Comparison of ENCODE assay signal across 29 cellular contexts in the genomic region with DNA sequence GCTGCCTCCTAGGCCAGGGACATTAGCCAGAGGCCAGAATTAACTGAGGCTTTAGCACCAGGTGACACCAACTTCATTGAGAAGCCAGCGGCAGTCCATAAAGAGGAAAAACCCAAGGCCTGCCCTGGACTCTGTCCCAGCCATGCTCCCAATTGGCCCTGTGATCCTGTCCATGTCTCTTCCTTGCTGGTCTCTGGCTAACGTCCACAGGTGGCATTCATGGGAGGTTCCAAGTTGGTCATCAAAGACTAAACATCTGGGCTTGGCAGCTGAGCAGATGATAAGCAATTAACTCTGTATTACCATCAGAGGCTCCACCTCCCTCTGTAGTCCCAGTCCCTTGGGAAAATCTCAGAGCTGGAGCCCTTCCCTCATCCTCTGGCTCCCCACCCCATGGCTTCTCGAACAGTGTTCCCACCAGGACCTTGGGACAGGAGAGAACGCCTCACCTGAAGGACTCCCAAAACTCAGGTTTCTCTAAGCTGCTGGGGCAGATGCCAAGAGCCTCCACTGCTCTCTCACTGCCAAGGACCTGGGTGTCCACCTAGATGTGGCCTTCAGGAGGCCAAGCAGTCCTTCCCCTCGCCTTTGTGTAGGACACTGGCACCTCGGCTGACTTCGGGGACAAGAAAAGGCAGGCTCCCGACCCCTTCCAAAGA. TPM values are rescaled to one million over a fixed set of nuclear protein-coding genes. Genes with fewer than 3 reads are reported as not detected.
A peak's percentile ranks its signal among the peaks of the same experiment; 100 is the strongest.
DNase-seq lines count a peak whose midpoint lies in the region; ATAC-seq and TF ChIP-seq lines count a peak whose summit lies in the region.
"Had no signal": no experiment of that assay in that cellular context is flagged by ENCODE, and none has a peak within 500 bp of the region (broad histone marks: within the 10 kb centered on the region; RNA-seq: fewer than 3 reads in every experiment).

No MANE protein-coding gene starts in this region.

- H3K9me3 ChIP-seq in ascending aorta (no peaks in the 10 kb centered on the region), psoas muscle (no peaks in the 10 kb centered on the region), aorta (ENCODE audit: control insufficient read depth, low read length) (no peaks in the 10 kb centered on the region)
- H3K9me3 ChIP-seq: spleen, tibial artery had no signal

- no peak overlapping the region for H3K4me3 Mint-ChIP-seq in stimulated activated naive CD8-positive, alpha-beta T cell treated with anti-CD3 and anti-CD28 coated beads, Interleukin-15, amount 100 ng/mL, for 72 hours
- H3K4me3 Mint-ChIP-seq in natural killer cell: no peak overlapping the region
- H3K4me3 Mint-ChIP-seq: activated naive CD4-positive, alpha-beta T cell treated with anti-CD3 and anti-CD28 coated beads for 36 hours; dendritic cell treated with granulocyte-macrophage colony-stimulating factor and Interleukin-4, amounts not matched to agents 40 ng/mL and 50 ng/mL, for 4 days; T-helper 17 cell had no signal

- H3K27me3 ChIP-seq in ascending aorta (no peaks in the 10 kb centered on the region), psoas muscle (ENCODE audit: insufficient read depth in 3 of 3, low read length in 2 of 3) (no peaks in the 10 kb centered on the region), aorta (ENCODE audit: control insufficient read depth in 1 of 2, insufficient read depth in 2 of 2, low read length in 1 of 2) (no peaks in the 10 kb centered on the region)
- H3K27me3 ChIP-seq: cardiac muscle cell, spleen, tibial artery had no signal

- H3K4me1 ChIP-seq in ascending aorta (peaks cover 16 to 23% of the 10 kb centered on the region in 2 donors), psoas muscle (no peaks in the 10 kb centered on the region), aorta (ENCODE audit: control insufficient read depth in 1 of 2, insufficient read depth in 2 of 2, low read length in 2 of 2) (no peaks in the 10 kb centered on the region)

- H3K36me3 ChIP-seq in ascending aorta: peaks cover 6 to 33% of the 10 kb centered on the region in 2 donors
- peaks cover 0 to 31% of the 10 kb centered on the region in 2 donors for H3K36me3 ChIP-seq in psoas muscle (ENCODE audit: insufficient read depth in 1 of 2, low read depth in 1 of 2)
- H3K36me3 ChIP-seq in aorta (ENCODE audit: control insufficient read depth in 1 of 2, insufficient read depth in 2 of 2, low read length in 1 of 2): peaks cover 0 to 1% of the 10 kb centered on the region in 2 donors
- H3K36me3 ChIP-seq: cardiac muscle cell had no signal

- no peaks in the 10 kb centered on the region for H3K36me3 Mint-ChIP-seq in natural killer cell

- H3K27me3 Mint-ChIP-seq in stimulated activated naive CD8-positive, alpha-beta T cell treated with anti-CD3 and anti-CD28 coated beads, Interleukin-15, amount 100 ng/mL, for 72 hours: no peaks in the 10 kb centered on the region
- no peaks in the 10 kb centered on the region for H3K27me3 Mint-ChIP-seq in natural killer cell (ENCODE audit: low read depth in 2 of 2)
- H3K27me3 Mint-ChIP-seq: dendritic cell treated with granulocyte-macrophage colony-stimulating factor and Interleukin-4, amounts not matched to agents 40 ng/mL and 50 ng/mL, for 4 days; T-helper 17 cell had no signal

- WGBS in psoas muscle, 3 donors: 85 to 89% (median 89%) methylated on average over 8 of the region's 8 CpGs
- 86% methylated on average over 8 of the region's 8 CpGs for WGBS in aorta, 2 donors

- H3K9me3 Mint-ChIP-seq in stimulated activated naive CD8-positive, alpha-beta T cell treated with anti-CD3 and anti-CD28 coated beads, Interleukin-15, amount 100 ng/mL, for 72 hours: no peaks in the 10 kb centered on the region
- H3K9me3 Mint-ChIP-seq in natural killer cell: no peaks in the 10 kb centered on the region
- H3K9me3 Mint-ChIP-seq: activated naive CD4-positive, alpha-beta T cell treated with anti-CD3 and anti-CD28 coated beads for 36 hours; dendritic cell treated with granulocyte-macrophage colony-stimulating factor and Interleukin-4, amounts not matched to agents 40 ng/mL and 50 ng/mL, for 4 days had no signal

- H3K4me3 ChIP-seq in ascending aorta (no peak overlapping the region), psoas muscle (no peak overlapping the region), aorta (ENCODE audit: low read length in 2 of 2) (no peak overlapping the region)
- H3K4me3 ChIP-seq: cardiac muscle cell, SK-N-MC, spleen, tibial artery had no signal

- H3K27ac Mint-ChIP-seq in stimulated activated naive CD8-positive, alpha-beta T cell treated with anti-CD3 and anti-CD28 coated beads, Interleukin-15, amount 100 ng/mL, for 72 hours: peak overlapping the region; percentile 48 to 60
- H3K27ac Mint-ChIP-seq in natural killer cell: no peak overlapping the region
- H3K27ac Mint-ChIP-seq: activated naive CD4-positive, alpha-beta T cell treated with anti-CD3 and anti-CD28 coated beads for 36 hours; dendritic cell treated with granulocyte-macrophage colony-stimulating factor and Interleukin-4, amounts not matched to agents 40 ng/mL and 50 ng/mL, for 4 days; T-helper 17 cell had no signal

- DNase-seq in stimulated activated naive CD8-positive, alpha-beta T cell treated with anti-CD3 and anti-CD28 coated beads, Interleukin-15, amount 100 ng/mL, for 72 hours: no peak
- DNase-seq in stimulated activated naive CD8-positive, alpha-beta T cell treated with anti-CD3 and anti-CD28 coated beads, Interleukin-15, Interleukin-2, amounts not matched to agents 100 U/mL and 50 U/mL, for 24 hours: no peak
- DNase-seq in ascending aorta (ENCODE audit: low spot score in 2 of 2) (peak in 1 of 2 donors; percentile 58), psoas muscle (no peak), aorta (peak; percentile 24 to 60), natural killer cell (no peak), mucosa of gallbladder (ENCODE audit: low spot score) (no peak), epidermal melanocyte (ENCODE audit: insufficient read length, low spot score) (no peak)
- DNase-seq: activated naive CD4-positive, alpha-beta T cell treated with anti-CD3 and anti-CD28 coated beads for 36 hours; activated T-cell treated with anti-CD3 and anti-CD28 coated beads, Interleukin-2, amount 50 U/mL, for 48 hours; amygdala; glutamatergic neuron; HCEC 1CT; kidney glomerular epithelial cell; NCI-H1436; NCI-H2107; NCI-H510A; nucleus accumbens; spleen; stimulated activated CD4-positive, alpha-beta T cell treated with anti-CD3 and anti-CD28 coated beads, Interleukin-2, amount 100 ng/mL, for 48 hours; stimulated activated naive CD4-positive, alpha-beta T cell; T-helper 17 cell; tibial artery had no signal

- H3K27ac ChIP-seq in ascending aorta (peak overlapping the region; percentile 63 to 88), psoas muscle (peak overlapping the region; percentile 60), aorta (ENCODE audit: low read depth in 1 of 2, low read length in 2 of 2) (no peak overlapping the region)
- H3K27ac ChIP-seq: cardiac muscle cell, SK-N-MC had no signal

- ATAC-seq in stimulated activated naive CD8-positive, alpha-beta T cell treated with anti-CD3 and anti-CD28 coated beads, Interleukin-15, amount 100 ng/mL, for 72 hours: no peak
- no peak for ATAC-seq in stimulated activated naive CD8-positive, alpha-beta T cell treated with anti-CD3 and anti-CD28 coated beads, Interleukin-15, Interleukin-2, amounts not matched to agents 100 U/mL and 50 U/mL, for 24 hours
- ATAC-seq in psoas muscle: no peak
- no peak for ATAC-seq in aorta (ENCODE audit: low FRiP score)
- no peak for ATAC-seq in natural killer cell
- ATAC-seq: Panc1, T-helper 17 cell had no signal

- intact Hi-C loops in ascending aorta (cut with DNase I): no loop called here
- intact Hi-C loops in psoas muscle (cut with DNase I): loop anchor here in 1 of 2 donors (5.0 kb wide), 1 partner anchor 55 kb away; no protein-coding TSS in a partner anchor
- intact Hi-C loops in aorta (cut with DNase I): loop anchor here in 1 of 2 donors (2.0 to 10.0 kb wide), 2 partner anchors 51 to 193 kb away; a partner anchor contains a TSS
- intact Hi-C loops in natural killer cell (cut with micrococcal nuclease): no loop called here

- peaks cover 4% of the 10 kb centered on the region for H3K4me1 Mint-ChIP-seq in stimulated activated naive CD8-positive, alpha-beta T cell treated with anti-CD3 and anti-CD28 coated beads, Interleukin-15, amount 100 ng/mL, for 72 hours
- peaks cover 0 to 11% of the 10 kb centered on the region in 2 donors for H3K4me1 Mint-ChIP-seq in natural killer cell

- no peak for TF ChIP-seq CTCF in ascending aorta (IDR thresholded peaks at IDR 0.05)
- TF ChIP-seq CTCF in psoas muscle (IDR thresholded peaks at IDR 0.05): no peak
- no peak for TF ChIP-seq CTCF in natural killer cell (IDR thresholded peaks at IDR 0.05)

RNA-seq across cellular contexts. Expression of a gene that starts 40.4 kb away (rescaled TPM):
- total RNA-seq in ascending aorta: not detected
- 1 to 10 TPM in 1 of 4 donors, under 1 TPM in 1, not detected in 2; 0.08 to 1.1 TPM for total RNA-seq in psoas muscle
- polyA plus RNA-seq in psoas muscle: under 1 TPM in 1 of 3 donors, not detected in 2; 0.16 TPM
- not detected for total RNA-seq in aorta
- polyA plus RNA-seq in aorta: not detected
- under 1 TPM in 2 of 3 donors, not detected in 1; 0.16 to 0.82 TPM for total RNA-seq in natural killer cell
- total RNA-seq in mucosa of gallbladder: not detected
- total RNA-seq: MCF 10A, myocyte had no signal
- polyA plus RNA-seq: cardiac muscle cell had no signal

RNA-seq across cellular contexts. Expression of a gene that starts 47.4 kb away (rescaled TPM):
- total RNA-seq in ascending aorta (227 TPM), psoas muscle (10 to 100 TPM; 15.0 to 22.6 (median 15.6) TPM), aorta (10 to 100 TPM; 72.6 to 91.9 TPM), natural killer cell (10 to 100 TPM; 65.8 to 68.7 (median 67.6) TPM), mucosa of gallbladder (59.6 TPM)
- polyA plus RNA-seq in psoas muscle (10 to 100 TPM in 1 of 3 donors, 1 to 10 TPM in 2; 6.7 to 10.2 (median 7.5) TPM), aorta (10 to 100 TPM in 1 of 2 donors, 1 to 10 TPM in 1; 8.6 to 45.5 TPM)

RNA-seq across cellular contexts. Expression of a gene that starts 49.8 kb away (rescaled TPM):
- 15.3 TPM for total RNA-seq in ascending aorta
- total RNA-seq in psoas muscle: 10 to 100 TPM; 18.3 to 26.2 (median 22.7) TPM
- 10 to 100 TPM; 22.0 to 34.4 (median 33.0) TPM for polyA plus RNA-seq in psoas muscle
- total RNA-seq in aorta: 10 to 100 TPM; 12.9 to 16.4 TPM
- polyA plus RNA-seq in aorta: 10 to 100 TPM; 10.5 to 19.2 TPM
- total RNA-seq in natural killer cell: 1 to 10 TPM; 5.6 to 8.2 (median 7.0) TPM
- 20.3 TPM for total RNA-seq in mucosa of gallbladder

Comparison
In these comparisons a context has a peak if more than half of its experiments do, and no peak if none do; other contexts are left out.
1. DNase-seq: peak in aorta (2 of 2); none in stimulated activated naive CD8-positive, alpha-beta T cell treated with anti-CD3 and anti-CD28 coated beads, Interleukin-15, amount 100 ng/mL, for 72 hours (0 of 2), stimulated activated naive CD8-positive, alpha-beta T cell treated with anti-CD3 and anti-CD28 coated beads, Interleukin-15, Interleukin-2, amounts not matched to agents 100 U/mL and 50 U/mL, for 24 hours (single experiment), psoas muscle (0 of 2), natural killer cell (single experiment), mucosa of gallbladder (single experiment) and epidermal melanocyte (single experiment).
2. H3K27ac Mint-ChIP-seq: peak in stimulated activated naive CD8-positive, alpha-beta T cell treated with anti-CD3 and anti-CD28 coated beads, Interleukin-15, amount 100 ng/mL, for 72 hours (2 of 2); none in natural killer cell (0 of 2).
3. H3K27ac ChIP-seq: peak in ascending aorta (2 of 2) and psoas muscle (single experiment); none in aorta (0 of 2).